10 cellular contexts compared by ENCODE assay signal in the genomic region with DNA sequence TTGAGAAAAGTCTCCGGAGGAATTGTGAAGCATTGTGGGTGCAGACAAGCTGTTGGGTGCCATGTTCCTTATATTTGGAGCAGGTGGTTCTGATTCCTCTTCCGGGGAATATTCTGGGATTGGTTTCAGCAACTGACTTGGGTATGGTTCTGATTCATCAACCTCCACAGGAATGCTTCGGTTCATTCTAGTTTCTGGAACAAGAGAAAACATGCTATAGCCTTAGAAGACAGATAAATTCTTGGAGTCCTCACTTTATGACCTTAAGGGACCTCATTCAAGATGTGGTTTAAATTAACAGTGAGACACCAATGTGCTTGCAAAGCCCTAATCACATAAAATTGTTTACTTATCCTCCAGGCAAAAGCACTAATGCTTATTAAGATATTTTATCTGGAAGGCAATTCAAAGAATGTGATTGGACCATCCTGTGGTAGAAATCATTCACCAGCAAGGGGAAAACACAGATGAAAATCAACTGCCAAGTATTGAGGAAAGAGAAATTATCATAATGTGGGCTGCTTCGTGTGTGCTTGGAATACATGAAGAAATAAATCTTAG. TPM values are rescaled to one million over a fixed set of nuclear protein-coding genes. Genes with fewer than 3 reads are reported as not detected.
DNase-seq lines count a peak whose midpoint lies in the region; ATAC-seq and TF ChIP-seq lines count a peak whose summit lies in the region.
"Had no signal": no experiment of that assay in that cellular context is flagged by ENCODE, and none has a peak within 500 bp of the region (broad histone marks: within the 10 kb centered on the region; RNA-seq: fewer than 3 reads in every experiment).

No MANE protein-coding gene starts in this region.

- no peak overlapping the region for H3K4me3 Mint-ChIP-seq in mesothelial cell of epicardium
- H3K4me3 Mint-ChIP-seq: activated CD8-positive, alpha-beta T cell treated with anti-CD3 and anti-CD28 coated beads, Interleukin-2, amount 10 ng/mL, durations not matched to agents 7 days and 5 days had no signal

- H3K27ac ChIP-seq in heart left ventricle = peak overlapping the region in 8 of 12 donors; percentile 17 to 84 (median 45)
- H3K27ac ChIP-seq in uterus = peak overlapping the region; percentile 82 to 86

- H3K4me3 ChIP-seq in heart left ventricle = no peak overlapping the region
- no peak overlapping the region for H3K4me3 ChIP-seq in uterus
- H3K4me3 ChIP-seq: GM12878 had no signal

- TF ChIP-seq CTCF in heart left ventricle (IDR thresholded peaks at IDR 0.05) (no peak), mesothelial cell of epicardium (IDR thresholded peaks at IDR 0.05; ENCODE audit: unreplicated experiment) (no peak), uterus (IDR thresholded peaks at IDR 0.05) (no peak)

- TF ChIP-seq POLR2A in heart left ventricle (IDR thresholded peaks at IDR 0.05) (no peak), uterus (IDR thresholded peaks at IDR 0.05) (no peak)

- peaks cover 8% of the 10 kb centered on the region for H3K36me3 Mint-ChIP-seq in mesothelial cell of epicardium

- intact Hi-C loops in heart left ventricle (cut with DNase I) = no loop called here
- intact Hi-C loops in Right ventricle myocardium superior (cut with DNase I) = no loop called here
- intact Hi-C loops in uterus (cut with DNase I; ENCODE audit: low total_unique reads) = no loop called here

- no peaks in the 10 kb centered on the region for H3K9me3 Mint-ChIP-seq in mesothelial cell of epicardium

- H3K27me3 ChIP-seq in heart left ventricle (no peaks in the 10 kb centered on the region), uterus (no peaks in the 10 kb centered on the region)

- H3K36me3 ChIP-seq in heart left ventricle (peaks cover 0 to 13% (median 0%) of the 10 kb centered on the region in 9 donors), uterus (no peaks in the 10 kb centered on the region)

- DNase-seq in heart left ventricle = no peak
- DNase-seq in Right ventricle myocardium superior = no peak
- DNase-seq in cerebellar cortex (ENCODE audit: low spot score) = peak; percentile 36
- DNase-seq in mesothelial cell of epicardium (ENCODE audit: low spot score in 2 of 2, unreplicated experiment in 2 of 2) = no peak
- DNase-seq in uterus = no peak
- DNase-seq in germinal center (ENCODE audit: low spot score) = no peak
- DNase-seq in HUDEP-2 (lab: John Stamatoyannopoulos, UW; ENCODE audit: unreplicated experiment in 76 of 76) = no peak
- DNase-seq: activated CD8-positive, alpha-beta T cell treated with anti-CD3 and anti-CD28 coated beads, Interleukin-2, amount 10 ng/mL, durations not matched to agents 7 days and 5 days had no signal

- H3K4me1 ChIP-seq in heart left ventricle (peaks cover 0 to 50% (median 43%) of the 10 kb centered on the region in 12 donors), uterus (peaks cover 9 to 15% of the 10 kb centered on the region in 2 donors)

- WGBS in heart left ventricle, 4 donors = 73 to 79% (median 74%) methylated on average over 4 of the region's 4 CpGs

- peaks cover 36% of the 10 kb centered on the region for H3K4me1 Mint-ChIP-seq in mesothelial cell of epicardium

- no peaks in the 10 kb centered on the region for H3K9me3 ChIP-seq in heart left ventricle
- H3K9me3 ChIP-seq in uterus = no peaks in the 10 kb centered on the region

- ATAC-seq in heart left ventricle (no peak), Right ventricle myocardium superior (ENCODE audit: poor library complexity) (no peak), HG03432 (IDR thresholded peaks at IDR 0.05; ENCODE audit: unreplicated experiment) (no peak)
- ATAC-seq: activated CD8-positive, alpha-beta T cell treated with anti-CD3 and anti-CD28 coated beads, Interleukin-2, amount 10 ng/mL, durations not matched to agents 7 days and 5 days had no signal

- H3K27ac Mint-ChIP-seq in mesothelial cell of epicardium = peak overlapping the region; percentile 83
- H3K27ac Mint-ChIP-seq: activated CD8-positive, alpha-beta T cell treated with anti-CD3 and anti-CD28 coated beads, Interleukin-2, amount 10 ng/mL, durations not matched to agents 7 days and 5 days had no signal

- no peaks in the 10 kb centered on the region for H3K27me3 Mint-ChIP-seq in mesothelial cell of epicardium (ENCODE audit: low read depth)

RNA-seq across cellular contexts. Expression of gene TRAF3IP2, which starts 13.7 kb away (rescaled TPM):
- total RNA-seq in heart left ventricle = 10 to 100 TPM in 8 of 9 donors, 1 to 10 TPM in 1; 7.4 to 19.4 (median 12.9) TPM
- 10 to 100 TPM; 10.5 to 14.4 TPM for polyA plus RNA-seq in heart left ventricle
- total RNA-seq in Right ventricle myocardium superior = 10.0 TPM
- 29.9 to 32.0 TPM (median 30.5 TPM) in 3 replicates for total RNA-seq in mesothelial cell of epicardium
- total RNA-seq in uterus = 10 to 100 TPM; 17.2 to 64.4 (median 25.4) TPM
